In the genomic region with DNA sequence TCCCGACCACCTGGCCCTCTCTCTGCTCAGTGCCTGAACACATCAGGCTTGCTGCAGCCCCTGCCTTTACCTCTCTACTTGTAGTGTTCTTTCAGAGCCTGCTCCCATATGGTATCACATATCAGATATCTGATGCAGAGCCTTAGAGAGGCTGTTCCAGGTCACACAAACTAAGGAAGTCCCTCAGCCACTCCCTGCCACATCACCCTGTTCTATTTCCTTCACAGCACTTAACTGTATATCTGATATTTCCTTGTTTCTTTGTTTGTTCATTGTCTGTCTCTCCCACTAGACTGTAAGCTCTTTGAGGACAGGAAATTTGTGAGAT, we compare ENCODE assay signal across 1 cellular context.
TF ChIP-seq lines count a peak whose summit lies in the region.

No MANE protein-coding gene starts in this region.

TF ChIP-seq in GM23338, 12 proteins besides CTCF, POLR2A, EP300 and RAD21 (continued from another document):
- TF ChIP-seq ZNF462 (CRISPR knock-in tag; IDR thresholded peaks at IDR 0.05) = no peak
- no peak for TF ChIP-seq EZH2phosphoT487 (IDR thresholded peaks at IDR 0.05; ENCODE audit: unreplicated experiment)
- TF ChIP-seq CREB1 (CRISPR knock-in tag; IDR thresholded peaks at IDR 0.05; ENCODE audit: low read depth) = no peak
